8 cellular contexts compared by ENCODE assay signal in the genomic region with DNA sequence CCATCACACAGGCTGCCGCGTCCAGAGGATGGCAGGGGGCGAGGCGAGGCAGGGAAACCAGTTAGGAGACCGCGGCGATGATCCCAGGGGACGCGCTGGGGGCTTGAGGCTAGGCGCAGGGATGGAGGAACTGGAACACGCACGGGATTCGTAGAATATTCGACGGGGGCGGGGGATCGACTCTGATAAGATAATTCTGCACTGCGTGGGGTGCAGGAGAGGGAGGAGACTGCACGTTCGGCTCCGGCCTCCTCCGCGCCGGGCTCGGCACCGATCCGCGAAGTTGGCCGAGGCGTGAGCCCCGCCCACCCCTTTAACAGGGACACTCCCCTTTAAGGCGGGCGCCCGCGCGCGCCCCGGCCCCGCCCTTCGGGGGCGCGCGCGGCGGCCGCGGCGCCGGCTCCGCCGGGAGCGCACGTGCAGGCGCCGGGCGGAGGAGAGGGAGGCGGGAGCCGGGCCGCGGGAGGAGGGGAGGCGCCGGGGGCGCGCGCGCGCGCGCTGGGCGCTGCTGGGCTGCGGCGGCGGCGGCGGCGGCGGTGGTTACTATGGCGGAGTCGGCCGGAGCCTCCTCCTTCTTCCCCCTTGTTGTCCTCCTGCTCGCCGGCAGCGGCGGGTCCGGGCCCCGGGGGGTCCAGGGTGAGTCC. TPM values are rescaled to one million over a fixed set of nuclear protein-coding genes. Genes with fewer than 3 reads are reported as not detected.
A peak's percentile ranks its signal among the peaks of the same experiment; 100 is the strongest.
DNase-seq lines count a peak whose midpoint lies in the region; ATAC-seq, FAIRE-seq and TF ChIP-seq lines count a peak whose summit lies in the region.

A gene (plus strand): TSS at position 501 of the 644 bp plus-strand sequence. CDS start 45 bp downstream, at position 546.

- FAIRE-seq in astrocyte (lab: Jason Lieb, UNC): no peak

- H3K4me3 Mint-ChIP-seq in astrocyte (ENCODE audit: unreplicated experiment): peak within 1 kb of the TSS; percentile 94

- H3K27me3 ChIP-seq in astrocyte (ENCODE audit: insufficient read depth, low read length) (peaks cover 17% of the 10 kb centered on the region), rectal smooth muscle tissue (ENCODE audit: control insufficient read depth, insufficient read depth, low read length) (no peaks in the 10 kb centered on the region), uterus (no peaks in the 10 kb centered on the region)

- H3K27ac Mint-ChIP-seq in astrocyte (ENCODE audit: unreplicated experiment): peak within 1 kb of the TSS; percentile 60

- peaks cover 33% of the 10 kb centered on the region for H3K27me3 Mint-ChIP-seq in astrocyte (ENCODE audit: low read depth, unreplicated experiment)

- no peaks in the 10 kb centered on the region for H3K36me3 ChIP-seq in astrocyte (ENCODE audit: insufficient read depth, low read length)
- H3K36me3 ChIP-seq in rectal smooth muscle tissue (ENCODE audit: control insufficient read depth, insufficient read depth, low read length): no peaks in the 10 kb centered on the region
- H3K36me3 ChIP-seq in uterus: no peaks in the 10 kb centered on the region

- peaks cover 10% of the 10 kb centered on the region for H3K9me3 Mint-ChIP-seq in astrocyte (ENCODE audit: unreplicated experiment)

- peak within 1 kb of the TSS; percentile 93 for H2AFZ ChIP-seq in astrocyte (ENCODE audit: low read depth, low read length)

- peak; percentile 17 to 81 for TF ChIP-seq POLR2A in uterus (IDR thresholded peaks at IDR 0.05)

- DNase-seq in GM12864 (ENCODE audit: low read depth) (peak; percentile 33), NCI-H2029 treated with DMSO at 0.1 percent for 48 hours (lab: John Stamatoyannopoulos, UW) (peak; percentile 45), T-helper 9 cell (peak; percentile 84), astrocyte (ENCODE audit: low read depth) (peak; percentile 71), hepatic stellate cell (ENCODE audit: low spot score) (peak; percentile 81), uterus (peak; percentile 91 to 92)

- peaks cover 15% of the 10 kb centered on the region for H3K4me1 Mint-ChIP-seq in astrocyte (ENCODE audit: low read depth, unreplicated experiment)

- peak; percentile 80 for ATAC-seq in HG02884 (IDR thresholded peaks at IDR 0.05; ENCODE audit: unreplicated experiment)

- no peak for TF ChIP-seq CTCF in GM12864 (IDR thresholded peaks at IDR 0.05; ENCODE audit: low read depth, low read length, missing control alignments)
- no peak for TF ChIP-seq CTCF in astrocyte (IDR thresholded peaks at IDR 0.05; ENCODE audit: insufficient read depth, low read depth, low read length)
- peak in 1 of 4 experiments; percentile 13 for TF ChIP-seq CTCF in uterus (IDR thresholded peaks at IDR 0.05)

- peak within 1 kb of the TSS; percentile 91 for H3K9ac ChIP-seq in astrocyte (ENCODE audit: low read length)
- H3K9ac ChIP-seq in rectal smooth muscle tissue (ENCODE audit: low read length): peak within 1 kb of the TSS; percentile 61

- no peaks in the 10 kb centered on the region for H3K9me3 ChIP-seq in astrocyte (ENCODE audit: insufficient read depth, low read depth, low read length)
- no peaks in the 10 kb centered on the region for H3K9me3 ChIP-seq in uterus

- H3K27ac ChIP-seq in astrocyte (ENCODE audit: low read depth, low read length) (peak within 1 kb of the TSS; percentile 50), rectal smooth muscle tissue (ENCODE audit: low read depth, low read length) (peak within 1 kb of the TSS; percentile 75), uterus (peak within 1 kb of the TSS; percentile 85 to 92)

- H3K4me1 ChIP-seq in astrocyte (ENCODE audit: insufficient read depth, low read length): peaks cover 11% of the 10 kb centered on the region
- peaks cover 15% of the 10 kb centered on the region for H3K4me1 ChIP-seq in rectal smooth muscle tissue (ENCODE audit: control insufficient read depth, insufficient read depth, low read length)
- peaks cover 0 to 3% of the 10 kb centered on the region in 2 donors for H3K4me1 ChIP-seq in uterus

- H3K4me2 ChIP-seq in astrocyte (ENCODE audit: low read length): peak within 1 kb of the TSS; percentile 99

- intact Hi-C loops in uterus (cut with DNase I; ENCODE audit: low total_unique reads): no loop called here

- peaks cover 3% of the 10 kb centered on the region for H3K36me3 Mint-ChIP-seq in astrocyte (ENCODE audit: low read depth, unreplicated experiment)

- H3K4me3 ChIP-seq in GM12864 (ENCODE audit: low read depth, low read length) (peak within 1 kb of the TSS; percentile 51), astrocyte (ENCODE audit: insufficient read depth, low read depth, low read length) (peak within 1 kb of the TSS; percentile 79), rectal smooth muscle tissue (ENCODE audit: low read length) (peak within 1 kb of the TSS; percentile 87), uterus (peak within 1 kb of the TSS; percentile 92 to 98)

- H4K20me1 ChIP-seq in astrocyte (ENCODE audit: insufficient read depth, low read length): peaks cover 38% of the 10 kb centered on the region

- H3K79me2 ChIP-seq in astrocyte (ENCODE audit: insufficient read depth, low read length): peaks cover 45% of the 10 kb centered on the region

RNA-seq across cellular contexts. Expression of the gene that starts here (rescaled TPM):
- 13.8 and 15.4 TPM in 2 replicates for total RNA-seq in astrocyte
- 10 to 100 TPM in 3 of 4 donors, 1 to 10 TPM in 1; 2.6 to 31.6 (median 14.4) TPM for total RNA-seq in uterus

Comparison
In these comparisons a context has a peak if more than half of its experiments do, and no peak if none do; other contexts are left out.
1. Peak in every context shown above with its lines: DNase-seq, ATAC-seq, H3K4me3 ChIP-seq and H3K27ac ChIP-seq.
2. DNase-seq: peak in every context shown above with its lines; median percentile 92 in uterus; 84 in T-helper 9 cell; 81 in hepatic stellate cell; 71 in astrocyte; 45 in NCI-H2029 treated with DMSO at 0.1 percent for 48 hours; 33 in GM12864.